In genomic region chr20:63496404-63497120, GRCh38 we compare ENCODE assay signal across 9 cellular contexts. TPM values are rescaled to one million over a fixed set of nuclear protein-coding genes. Genes with fewer than 3 reads are reported as not detected.
DNase-seq lines count a peak whose midpoint lies in the region; ATAC-seq, FAIRE-seq and TF ChIP-seq lines count a peak whose summit lies in the region.
"Had no signal": no experiment of that assay in that cellular context is flagged by ENCODE, and none has a peak within 500 bp of the region (broad histone marks: within the 10 kb centered on the region; RNA-seq: fewer than 3 reads in every experiment).

No MANE protein-coding gene starts in this region.

- H3K9ac ChIP-seq in K562 (ENCODE audit: insufficient read depth in 1 of 2, low read depth in 2 of 2, low read length in 2 of 2) = no peak overlapping the region

- H3K4me3 Mint-ChIP-seq in activated CD4-positive, alpha-beta T cell treated with anti-CD3 and anti-CD28 coated beads for 36 hours = peak overlapping the region; percentile 43

- no peak overlapping the region for H3K27ac ChIP-seq in K562 (ENCODE audit: extremely low read depth, low read depth, low read length)
- H3K27ac ChIP-seq in stomach = peak overlapping the region in 1 of 5 donors; percentile 0

- H3K9me1 ChIP-seq in K562 (ENCODE audit: control insufficient read depth, insufficient read depth, low read length) = no peaks in the 10 kb centered on the region

- 35% methylated on average over 17 of the region's 21 CpGs for WGBS in K562 (ENCODE audit: insufficient coverage, low coverage, missing lambda C conversion rate)
- 32 to 55% (median 44%) methylated on average over 13 to 21 of the region's 21 CpGs for WGBS in stomach, 5 donors

- POLR2A ChIA-PET in activated CD4-positive, alpha-beta T cell treated with anti-CD3 and anti-CD28 coated beads for 36 hours (lab: Charles Lee) = interaction anchor here (0.8 kb wide), 1 partner anchor 193 kb away, joined by 3 read pairs; no protein-coding TSS in a partner anchor
- POLR2A ChIA-PET in K562 (lab: Yijun Ruan, JAX) = interaction anchor here (0.6 to 1.6 kb wide), 6 partner anchors 25 to 360 kb away, joined by 3 to 5 read pairs (median 4); partner anchors contain the start of gene PPDPF

- H3K4me2 ChIP-seq in K562 (ENCODE audit: insufficient read depth, low read length) = peak overlapping the region; percentile 42

- H3K36me3 Mint-ChIP-seq in activated CD4-positive, alpha-beta T cell treated with anti-CD3 and anti-CD28 coated beads for 36 hours (ENCODE audit: low read depth) = no peaks in the 10 kb centered on the region

- peaks cover 15% of the 10 kb centered on the region for H3K27me3 Mint-ChIP-seq in activated CD4-positive, alpha-beta T cell treated with anti-CD3 and anti-CD28 coated beads for 36 hours

- TF ChIP-seq POLR2A in K562 (conservative IDR thresholded peaks at IDR 0.05) = no peak
- TF ChIP-seq POLR2A in stomach (IDR thresholded peaks at IDR 0.05) = no peak

- no peaks in the 10 kb centered on the region for H3K9me3 ChIP-seq in K562 (replicated peaks; ENCODE audit: control insufficient read depth, insufficient read depth, low read depth, low read length)
- no peaks in the 10 kb centered on the region for H3K9me3 ChIP-seq in stomach

- intact Hi-C loops in activated CD4-positive, alpha-beta T cell treated with anti-CD3 and anti-CD28 coated beads for 36 hours (cut with DNase I, micrococcal nuclease) = loop anchor here (1.0 to 2.0 kb wide), 3 partner anchors 24 to 41 kb away; partner anchors contain the start of genes PPDPF (in 2 of the 2) and PTK6 (in 1 of the 2)
- intact Hi-C loops in K562 (cut with micrococcal nuclease) = no loop called here
- intact Hi-C loops in stomach (cut with DNase I; ENCODE audit: low total_unique reads) = no loop called here

- no peak for TF ChIP-seq EP300 in K562 (IDR thresholded peaks at IDR 0.05; ENCODE audit: low read length)
- no peak for TF ChIP-seq EP300 in stomach (IDR thresholded peaks at IDR 0.05)

- TF ChIP-seq RAD21 in K562 (CRISPR knock-in tag; conservative IDR thresholded peaks at IDR 0.05 in 1 of 2, IDR thresholded peaks at IDR 0.05 in 1 of 2) = no peak

- no peaks in the 10 kb centered on the region for H3K27me3 ChIP-seq in K562 (ENCODE audit: control insufficient read depth in 2 of 2, insufficient read depth in 2 of 2, low read length in 2 of 2)
- H3K27me3 ChIP-seq in stomach = peaks cover 11 to 74% (median 50%) of the 10 kb centered on the region in 3 donors

- FAIRE-seq in K562 (lab: Jason Lieb, UNC) = no peak

- H2AFZ ChIP-seq in K562 (ENCODE audit: low read depth, low read length) = no peak overlapping the region

- H3K4me1 Mint-ChIP-seq in activated CD4-positive, alpha-beta T cell treated with anti-CD3 and anti-CD28 coated beads for 36 hours = peaks cover 2% of the 10 kb centered on the region

- H3K36me3 ChIP-seq in K562 (ENCODE audit: control insufficient read depth, insufficient read depth, low read length) = no peaks in the 10 kb centered on the region
- H3K36me3 ChIP-seq in stomach = no peaks in the 10 kb centered on the region

- TF ChIP-seq CTCF in K562 (IDR thresholded peaks at IDR 0.05 in 2 of 3, conservative IDR thresholded peaks at IDR 0.05 in 1 of 3; ENCODE audit: insufficient read depth in 2 of 3, low read depth in 1 of 3, low read length in 3 of 3) (0 out of 6 replicates have a peak, but pooled peaks of 1 of the 3 experiments have one; percentile 26), stomach (IDR thresholded peaks at IDR 0.05) (peak in 1 of 7 experiments; percentile 19)

- in situ Hi-C loops in K562 (cut with MboI) = no loop called here

- peak; percentile 21 for ATAC-seq in activated CD4-positive, alpha-beta T cell treated with anti-CD3 and anti-CD28 coated beads for 36 hours
- peak; percentile 31 for ATAC-seq in K562
- peak; percentile 68 for ATAC-seq in left lobe of liver

- CTCF ChIA-PET in activated CD4-positive, alpha-beta T cell treated with anti-CD3 and anti-CD28 coated beads for 36 hours (lab: Charles Lee) = interaction anchor here (0.5 to 1.7 kb wide), 14 partner anchors 8 to 705 kb away, joined by 3 to 7 read pairs (median 3); partner anchors contain the start of gene PTK6
- CTCF ChIA-PET in K562 (lab: Yijun Ruan, JAX; ENCODE audit: low intra/inter-chr PET ratio) = interaction anchor here (0.6 kb wide), 1 partner anchor 57 kb away, joined by 3 read pairs; no protein-coding TSS in a partner anchor

- peaks cover 12% of the 10 kb centered on the region; the same call in 1 of the 2 replicates for H4K20me1 ChIP-seq in K562 (replicated peaks; ENCODE audit: control insufficient read depth, insufficient read depth, low read length)

- no peak for DNase-seq in activated CD4-positive, alpha-beta T cell treated with anti-CD3 and anti-CD28 coated beads for 36 hours
- DNase-seq in activated CD4-positive, alpha-beta T cell treated with anti-CD3 and anti-CD28 coated beads for 48 hours = no peak
- DNase-seq in K562 (ENCODE audit: extremely low read depth in 1 of 4, low spot score in 3 of 4) (no peak), left lobe of liver (ENCODE audit: low spot score) (no peak), stomach (no peak), NCI-H2029 (lab: John Stamatoyannopoulos, UW) (no peak)
- DNase-seq in central memory CD4-positive, alpha-beta T cell = no peak
- DNase-seq in NK-92 treated with Interleukin-12 subunit alpha and Interleukin-12 subunit beta, amount 100 ng/mL, for 24 hours (lab: John Stamatoyannopoulos, UW) = no peak

- no peaks in the 10 kb centered on the region for H3K9me3 Mint-ChIP-seq in activated CD4-positive, alpha-beta T cell treated with anti-CD3 and anti-CD28 coated beads for 36 hours (ENCODE audit: low read depth)

- H3K27ac Mint-ChIP-seq in activated CD4-positive, alpha-beta T cell treated with anti-CD3 and anti-CD28 coated beads for 36 hours = no peak overlapping the region

- no peaks in the 10 kb centered on the region for H3K79me2 ChIP-seq in K562 (ENCODE audit: control insufficient read depth, insufficient read depth, low read length)

- H3K4me1 ChIP-seq in K562 (replicated peaks in 1 of 2; ENCODE audit: control insufficient read depth in 2 of 2, insufficient read depth in 2 of 2, low read length in 2 of 2) (peaks cover 0 to 74% of the 10 kb centered on the region in 2 experiments; a peak in 3 of 5 replicates), stomach (peaks cover 26 to 39% (median 37%) of the 10 kb centered on the region in 4 donors)

- H3K4me3 ChIP-seq in K562 (no peak overlapping the region), stomach (peak overlapping the region; percentile 32 to 43 (median 40))

- BruUV-seq in K562 (replicated peaks; lab: Mats Ljungman, UMichigan) = no TSS peak

RNA-seq across cellular contexts. Expression of gene EEF1A2, which starts 2.3 kb away (rescaled TPM):
- under 1 TPM; 0.69 to 0.81 TPM for total RNA-seq in activated CD4-positive, alpha-beta T cell treated with anti-CD3 and anti-CD28 coated beads for 36 hours
- total RNA-seq in K562 (2011; cell fraction: chromatin; rRNA removed; ENCODE audit: low replicate concordance) = 13.0 and 31.1 TPM in 2 replicates
- total RNA-seq in K562 (2011; cell fraction: nucleolus; rRNA removed) = 23.3 and 23.8 TPM in 2 replicates
- 9.9 and 20.4 TPM in 2 replicates for total RNA-seq in K562 (2011; cell fraction: nucleoplasm; rRNA removed)
- total RNA-seq in K562 (2014; rRNA removed) = 20.9 and 24.8 TPM in 2 replicates
- 8.7 and 11.5 TPM in 2 replicates for total RNA-seq in K562 (2014; rRNA removed; fragmentation: Illumina TruSeq; extraction: Trizol)
- total RNA-seq in K562 (2015; rRNA removed; fragmentation: Illumina TruSeq; extraction: Trizol) = 7.7 and 8.7 TPM in 2 replicates
- 29.0 and 29.6 TPM in 2 replicates for total RNA-seq in K562 (2021)
- polyA plus RNA-seq in K562 (2011; rRNA removed) = 9.6 and 11.8 TPM in 2 replicates
- 10.8 and 19.3 TPM in 2 replicates for polyA plus RNA-seq in K562 (2011; cell fraction: cytosol; rRNA removed)
- 13.8 and 24.9 TPM in 2 replicates for polyA plus RNA-seq in K562 (2011; cell fraction: nucleus; rRNA removed)
- 29.1 and 61.1 TPM in 2 replicates for polyA plus RNA-seq in K562 (2012)
- polyA plus RNA-seq in K562 (2014; fragmentation: Illumina TruSeq; extraction: Trizol) = 27.2 and 29.6 TPM in 2 replicates
- under 1 TPM; 0.04 to 0.58 TPM for polyA plus RNA-seq in K562 (2014; fragmentation: Nextera tagmentation; extraction: Ambion mirVana)
- polyA plus RNA-seq in K562 (2014; rRNA removed) = 10.9 and 11.4 TPM in 2 replicates
- polyA minus RNA-seq in K562 (2011; rRNA and poly(A)+ RNA removed) = 10.3 and 11.5 TPM in 2 replicates
- 34.7 and 45.1 TPM in 2 replicates for polyA minus RNA-seq in K562 (2011; cell fraction: cytosol; rRNA and poly(A)+ RNA removed)
- polyA minus RNA-seq in K562 (2011; cell fraction: nucleus; rRNA and poly(A)+ RNA removed) = 8.2 and 10.0 TPM in 2 replicates
- 0.73 TPM for total RNA-seq in left lobe of liver
- total RNA-seq in stomach = 10 to 100 TPM in 2 of 5 donors, 1 to 10 TPM in 1, under 1 TPM in 1, not detected in 1; 0.58 to 64.8 (median 16.7) TPM
- polyA plus RNA-seq in stomach = 10 to 100 TPM in 2 of 3 donors, 1 to 10 TPM in 1; 4.6 to 53.0 (median 25.0) TPM

RNA-seq across cellular contexts. Expression of gene PPDPF, which starts 24.0 kb away (rescaled TPM):
- 100 to 1,000 TPM; 119 to 133 TPM for total RNA-seq in activated CD4-positive, alpha-beta T cell treated with anti-CD3 and anti-CD28 coated beads for 36 hours
- total RNA-seq in K562 (2011; cell fraction: chromatin; rRNA removed; ENCODE audit: low replicate concordance) = 8.8 and 25.0 TPM in 2 replicates
- total RNA-seq in K562 (2011; cell fraction: nucleolus; rRNA removed) = 34.9 and 37.0 TPM in 2 replicates
- total RNA-seq in K562 (2011; cell fraction: nucleoplasm; rRNA removed) = 25.6 and 28.6 TPM in 2 replicates
- total RNA-seq in K562 (2014; rRNA removed) (73.9 and 86.1 TPM in 2 replicates), K562 (2014; rRNA removed; fragmentation: Illumina TruSeq; extraction: Trizol) (2.3 and 4.5 TPM in 2 replicates), K562 (2015; rRNA removed; fragmentation: Illumina TruSeq; extraction: Trizol) (10.5 and 16.6 TPM in 2 replicates), K562 (2021) (220 and 233 TPM in 2 replicates), left lobe of liver (88.0 TPM), stomach (100 to 1,000 TPM in 2 of 5 donors, 10 to 100 TPM in 2, 1 to 10 TPM in 1; 1.8 to 213 (median 84.8) TPM)
- polyA plus RNA-seq in K562 (2011; rRNA removed) (4.5 and 9.8 TPM in 2 replicates), K562 (2014; fragmentation: Illumina TruSeq; extraction: Trizol) (11.2 and 59.1 TPM in 2 replicates), K562 (2014; fragmentation: Nextera tagmentation; extraction: Ambion mirVana) (under 1 TPM; 0.77 to 0.85 TPM), K562 (2014; rRNA removed) (98.3 and 99.6 TPM in 2 replicates), stomach (100 to 1,000 TPM; 570 to 756 (median 749) TPM)
- polyA plus RNA-seq in K562 (2011; cell fraction: cytosol; rRNA removed) = 17.2 and 51.6 TPM in 2 replicates
- polyA plus RNA-seq in K562 (2011; cell fraction: nucleus; rRNA removed) = 34.4 and 40.3 TPM in 2 replicates
- 125 and 320 TPM in 2 replicates for polyA plus RNA-seq in K562 (2012)
- 0.95 and 2.2 TPM in 2 replicates for polyA minus RNA-seq in K562 (2011; rRNA and poly(A)+ RNA removed)
- 82.0 and 193 TPM in 2 replicates for polyA minus RNA-seq in K562 (2011; cell fraction: cytosol; rRNA and poly(A)+ RNA removed)
- polyA minus RNA-seq in K562 (2011; cell fraction: nucleus; rRNA and poly(A)+ RNA removed) = 25.2 and 33.4 TPM in 2 replicates

RNA-seq across cellular contexts. Expression of gene KCNQ2, which starts 24.1 kb away (rescaled TPM):
- not detected for total RNA-seq in activated CD4-positive, alpha-beta T cell treated with anti-CD3 and anti-CD28 coated beads for 36 hours
- not detected in 2 replicates for total RNA-seq in K562 (2011; cell fraction: chromatin; rRNA removed; ENCODE audit: low replicate concordance)
- total RNA-seq in K562 (2011; cell fraction: nucleolus; rRNA removed) = 0.17 TPM in 1 of 2 replicates, not detected in the other
- total RNA-seq in K562 (2011; cell fraction: nucleoplasm; rRNA removed) = not detected in 2 replicates
- total RNA-seq in K562 (2014; rRNA removed) (not detected in 2 replicates), K562 (2014; rRNA removed; fragmentation: Illumina TruSeq; extraction: Trizol) (not detected in 2 replicates), K562 (2015; rRNA removed; fragmentation: Illumina TruSeq; extraction: Trizol) (not detected in 2 replicates), K562 (2021) (0.13 and 0.40 TPM in 2 replicates), left lobe of liver (not detected), stomach (1 to 10 TPM in 1 of 5 donors, not detected in 4; 2.2 TPM)
- polyA plus RNA-seq in K562 (2011; rRNA removed) (0.08 TPM in 1 of 2 replicates, not detected in the other), K562 (2014; fragmentation: Illumina TruSeq; extraction: Trizol) (not detected in 2 replicates), K562 (2014; fragmentation: Nextera tagmentation; extraction: Ambion mirVana) (not detected), K562 (2014; rRNA removed) (0.16 TPM in 1 of 2 replicates, not detected in the other), stomach (under 1 TPM in 2 of 3 donors, not detected in 1; 0.03 to 0.25 TPM)
- polyA plus RNA-seq in K562 (2011; cell fraction: cytosol; rRNA removed) = not detected in 2 replicates
- 0.06 TPM in 1 of 2 replicates, not detected in the other for polyA plus RNA-seq in K562 (2011; cell fraction: nucleus; rRNA removed)
- polyA plus RNA-seq in K562 (2012) = 0.01 TPM in 1 of 2 replicates, not detected in the other
- polyA minus RNA-seq in K562 (2011; rRNA and poly(A)+ RNA removed) = not detected in 2 replicates
- not detected in 2 replicates for polyA minus RNA-seq in K562 (2011; cell fraction: cytosol; rRNA and poly(A)+ RNA removed)
- polyA minus RNA-seq in K562 (2011; cell fraction: nucleus; rRNA and poly(A)+ RNA removed) = 0.40 TPM in 1 of 2 replicates, not detected in the other
- total RNA-seq: dermis microvascular lymphatic vessel endothelial cell had no signal

RNA-seq across cellular contexts. Expression of gene PTK6, which starts 40.6 kb away (rescaled TPM):
- under 1 TPM; 0.25 to 0.48 TPM for total RNA-seq in activated CD4-positive, alpha-beta T cell treated with anti-CD3 and anti-CD28 coated beads for 36 hours
- total RNA-seq in K562 (2011; cell fraction: chromatin; rRNA removed; ENCODE audit: low replicate concordance) = not detected in 2 replicates
- not detected in 2 replicates for total RNA-seq in K562 (2011; cell fraction: nucleolus; rRNA removed)
- not detected in 2 replicates for total RNA-seq in K562 (2011; cell fraction: nucleoplasm; rRNA removed)
- not detected in 2 replicates for total RNA-seq in K562 (2014; rRNA removed)
- not detected in 2 replicates for total RNA-seq in K562 (2014; rRNA removed; fragmentation: Illumina TruSeq; extraction: Trizol)
- total RNA-seq in K562 (2015; rRNA removed; fragmentation: Illumina TruSeq; extraction: Trizol) = not detected in 2 replicates
- not detected in 2 replicates for total RNA-seq in K562 (2021)
- not detected in 2 replicates for polyA plus RNA-seq in K562 (2011; rRNA removed)
- 0.03 TPM in 1 of 2 replicates, not detected in the other for polyA plus RNA-seq in K562 (2011; cell fraction: cytosol; rRNA removed)
- polyA plus RNA-seq in K562 (2011; cell fraction: nucleus; rRNA removed) = not detected in 2 replicates
- polyA plus RNA-seq in K562 (2012) = 0.11 TPM in 1 of 2 replicates, not detected in the other
- polyA plus RNA-seq in K562 (2014; fragmentation: Illumina TruSeq; extraction: Trizol) = not detected in 2 replicates
- not detected for polyA plus RNA-seq in K562 (2014; fragmentation: Nextera tagmentation; extraction: Ambion mirVana)
- polyA plus RNA-seq in K562 (2014; rRNA removed) = 0.07 TPM in 1 of 2 replicates, not detected in the other
- not detected in 2 replicates for polyA minus RNA-seq in K562 (2011; rRNA and poly(A)+ RNA removed)
- not detected in 2 replicates for polyA minus RNA-seq in K562 (2011; cell fraction: cytosol; rRNA and poly(A)+ RNA removed)
- not detected in 2 replicates for polyA minus RNA-seq in K562 (2011; cell fraction: nucleus; rRNA and poly(A)+ RNA removed)
- total RNA-seq in left lobe of liver = 12.0 TPM
- total RNA-seq in stomach = 10 to 100 TPM; 10.3 to 98.5 (median 22.2) TPM
- polyA plus RNA-seq in stomach = 10 to 100 TPM in 2 of 3 donors, 1 to 10 TPM in 1; 7.7 to 32.5 (median 23.6) TPM

RNA-seq across cellular contexts. Expression of gene SRMS, which starts 51.0 kb away (rescaled TPM):
- not detected for total RNA-seq in activated CD4-positive, alpha-beta T cell treated with anti-CD3 and anti-CD28 coated beads for 36 hours
- not detected in 2 replicates for total RNA-seq in K562 (2011; cell fraction: chromatin; rRNA removed; ENCODE audit: low replicate concordance)
- total RNA-seq in K562 (2011; cell fraction: nucleolus; rRNA removed) = 0.17 TPM in 1 of 2 replicates, not detected in the other
- not detected in 2 replicates for total RNA-seq in K562 (2011; cell fraction: nucleoplasm; rRNA removed)
- not detected in 2 replicates for total RNA-seq in K562 (2014; rRNA removed)
- not detected in 2 replicates for total RNA-seq in K562 (2014; rRNA removed; fragmentation: Illumina TruSeq; extraction: Trizol)
- not detected in 2 replicates for total RNA-seq in K562 (2015; rRNA removed; fragmentation: Illumina TruSeq; extraction: Trizol)
- not detected in 2 replicates for total RNA-seq in K562 (2021)
- 0.04 and 0.07 TPM in 2 replicates for polyA plus RNA-seq in K562 (2011; rRNA removed)
- polyA plus RNA-seq in K562 (2011; cell fraction: cytosol; rRNA removed) = 0.03 and 0.07 TPM in 2 replicates
- polyA plus RNA-seq in K562 (2011; cell fraction: nucleus; rRNA removed) = 0.13 and 0.21 TPM in 2 replicates
- 0.05 TPM in 1 of 2 replicates, not detected in the other for polyA plus RNA-seq in K562 (2012)
- not detected in 2 replicates for polyA plus RNA-seq in K562 (2014; fragmentation: Illumina TruSeq; extraction: Trizol)
- polyA plus RNA-seq in K562 (2014; fragmentation: Nextera tagmentation; extraction: Ambion mirVana) = not detected
- not detected in 2 replicates for polyA plus RNA-seq in K562 (2014; rRNA removed)
- not detected in 2 replicates for polyA minus RNA-seq in K562 (2011; rRNA and poly(A)+ RNA removed)
- not detected in 2 replicates for polyA minus RNA-seq in K562 (2011; cell fraction: cytosol; rRNA and poly(A)+ RNA removed)
- polyA minus RNA-seq in K562 (2011; cell fraction: nucleus; rRNA and poly(A)+ RNA removed) = not detected in 2 replicates
- total RNA-seq in left lobe of liver = not detected
- 1 to 10 TPM in 1 of 5 donors, under 1 TPM in 1, not detected in 3; 0.87 to 3.5 TPM for total RNA-seq in stomach
- 1 to 10 TPM in 1 of 3 donors, not detected in 2; 2.1 TPM for polyA plus RNA-seq in stomach
- total RNA-seq: dermis microvascular lymphatic vessel endothelial cell had no signal

Comparison
In these comparisons a context has a peak if more than half of its experiments do, and no peak if none do; other contexts are left out.
1. intact Hi-C loops: an anchor here in activated CD4-positive, alpha-beta T cell treated with anti-CD3 and anti-CD28 coated beads for 36 hours (1.0 to 2.0 kb wide); none called in K562 and stomach.